ENCODE assay signal across 12 cellular contexts in the genomic region with DNA sequence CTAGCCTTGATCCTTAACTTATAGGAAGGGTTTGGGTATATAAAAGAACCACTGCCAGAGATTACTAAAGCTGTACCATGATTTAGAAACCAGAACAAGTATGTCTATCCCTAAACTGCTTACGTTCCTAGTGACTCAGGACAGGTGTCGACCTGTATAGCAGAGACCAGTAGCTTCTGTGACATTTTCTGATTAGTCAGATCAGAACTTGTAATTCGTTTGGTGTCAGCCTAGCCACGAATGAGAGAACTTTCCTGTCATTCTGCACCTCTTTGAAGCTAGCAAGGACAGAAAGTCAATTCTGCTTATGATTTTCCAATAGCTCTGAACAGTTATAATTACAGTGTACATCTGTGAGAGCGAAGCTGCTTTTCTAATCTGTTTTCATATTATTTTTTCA. TPM values are rescaled to one million over a fixed set of nuclear protein-coding genes. Genes with fewer than 3 reads are reported as not detected.
DNase-seq lines count a peak whose midpoint lies in the region; ATAC-seq and TF ChIP-seq lines count a peak whose summit lies in the region.
"Had no signal": no experiment of that assay in that cellular context is flagged by ENCODE, and none has a peak within 500 bp of the region (broad histone marks: within the 10 kb centered on the region; RNA-seq: fewer than 3 reads in every experiment).

No MANE protein-coding gene starts in this region.

- no peak overlapping the region for H3K27ac ChIP-seq in right lobe of liver

- peaks cover 36% of the 10 kb centered on the region for H3K4me1 Mint-ChIP-seq in activated naive CD4-positive, alpha-beta T cell treated with anti-CD3 and anti-CD28 coated beads, Interleukin-2, amount 10 ng/mL, durations not matched to agents 7 days and 5 days
- peaks cover 9 to 21% (median 9%) of the 10 kb centered on the region in 3 donors for H3K4me1 Mint-ChIP-seq in T-cell
- peaks cover 29% of the 10 kb centered on the region for H3K4me1 Mint-ChIP-seq in stimulated activated naive CD8-positive, alpha-beta T cell treated with anti-CD3 and anti-CD28 coated beads, Interleukin-15, amount 100 ng/mL, for 72 hours

- H3K27me3 Mint-ChIP-seq in activated naive CD4-positive, alpha-beta T cell treated with anti-CD3 and anti-CD28 coated beads, Interleukin-2, amount 10 ng/mL, durations not matched to agents 7 days and 5 days = no peaks in the 10 kb centered on the region
- no peaks in the 10 kb centered on the region for H3K27me3 Mint-ChIP-seq in T-cell
- no peaks in the 10 kb centered on the region for H3K27me3 Mint-ChIP-seq in stimulated activated naive CD8-positive, alpha-beta T cell treated with anti-CD3 and anti-CD28 coated beads, Interleukin-15, amount 100 ng/mL, for 72 hours

- TF ChIP-seq POLR2A in right lobe of liver (IDR thresholded peaks at IDR 0.05) = no peak

- intact Hi-C loops in right lobe of liver (cut with DNase I) = no loop called here

- 45% methylated on average over 5 of the region's 5 CpGs for WGBS in right lobe of liver (ENCODE audit: insufficient coverage, low coverage, low lambda C conversion rate, missing lambda C conversion rate)

- H3K9me3 Mint-ChIP-seq in activated naive CD4-positive, alpha-beta T cell treated with anti-CD3 and anti-CD28 coated beads, Interleukin-2, amount 10 ng/mL, durations not matched to agents 7 days and 5 days = peaks cover 2% of the 10 kb centered on the region
- H3K9me3 Mint-ChIP-seq in T-cell = no peaks in the 10 kb centered on the region
- peaks cover 0 to 4% of the 10 kb centered on the region in 2 donors for H3K9me3 Mint-ChIP-seq in stimulated activated naive CD8-positive, alpha-beta T cell treated with anti-CD3 and anti-CD28 coated beads, Interleukin-15, amount 100 ng/mL, for 72 hours

- no peak overlapping the region for H3K4me3 ChIP-seq in right lobe of liver

- peaks cover 5% of the 10 kb centered on the region for H3K36me3 Mint-ChIP-seq in activated naive CD4-positive, alpha-beta T cell treated with anti-CD3 and anti-CD28 coated beads, Interleukin-2, amount 10 ng/mL, durations not matched to agents 7 days and 5 days
- H3K36me3 Mint-ChIP-seq in T-cell = no peaks in the 10 kb centered on the region

- DNase-seq in activated naive CD4-positive, alpha-beta T cell treated with anti-CD3 and anti-CD28 coated beads, Interleukin-2, amount 10 ng/mL, durations not matched to agents 7 days and 5 days = no peak
- DNase-seq in activated naive CD4-positive, alpha-beta T cell treated with Interleukin-2 at 50 U/mL for 16 hours = no peak
- DNase-seq in T-cell (no peak), cerebellar nuclear complex (lab: John Stamatoyannopoulos, UW) (no peak), DMS153 (lab: John Stamatoyannopoulos, UW) (no peak), right lobe of liver (no peak)
- peak; percentile 23 to 65 for DNase-seq in stimulated activated naive CD8-positive, alpha-beta T cell treated with anti-CD3 and anti-CD28 coated beads, Interleukin-15, amount 100 ng/mL, for 72 hours
- DNase-seq: activated gamma-delta T cell, retina had no signal

- CTCF ChIA-PET in activated naive CD4-positive, alpha-beta T cell treated with anti-CD3 and anti-CD28 coated beads, Interleukin-2, amount 10 ng/mL, durations not matched to agents 7 days and 5 days (lab: Charles Lee) = interaction anchor here (0.9 to 4.1 kb wide), 5 partner anchors 10 to 406 kb away, joined by 3 to 27 read pairs (median 3); a partner anchor contains a TSS
- CTCF ChIA-PET in T-cell (lab: Charles Lee) = no interaction called here

- ATAC-seq in HG02610 (IDR thresholded peaks at IDR 0.05; ENCODE audit: unreplicated experiment) (peak; percentile 96), T-cell (replicated peaks in 1 of 4) (peak in 3 of 4 experiments; percentile 36 to 46 (median 42)), right lobe of liver (no peak)
- peak; percentile 99 for ATAC-seq in stimulated activated naive CD8-positive, alpha-beta T cell treated with anti-CD3 and anti-CD28 coated beads, Interleukin-15, amount 100 ng/mL, for 72 hours

- no peak overlapping the region for H3K4me3 Mint-ChIP-seq in activated naive CD4-positive, alpha-beta T cell treated with anti-CD3 and anti-CD28 coated beads, Interleukin-2, amount 10 ng/mL, durations not matched to agents 7 days and 5 days
- no peak overlapping the region for H3K4me3 Mint-ChIP-seq in T-cell
- peak overlapping the region in 1 of 2 donors; percentile 28 for H3K4me3 Mint-ChIP-seq in stimulated activated naive CD8-positive, alpha-beta T cell treated with anti-CD3 and anti-CD28 coated beads, Interleukin-15, amount 100 ng/mL, for 72 hours

- H3K9me3 ChIP-seq in right lobe of liver = no peaks in the 10 kb centered on the region

- peak overlapping the region; percentile 72 for H3K27ac Mint-ChIP-seq in activated naive CD4-positive, alpha-beta T cell treated with anti-CD3 and anti-CD28 coated beads, Interleukin-2, amount 10 ng/mL, durations not matched to agents 7 days and 5 days
- H3K27ac Mint-ChIP-seq in T-cell = peak overlapping the region in 1 of 2 donors; percentile 12
- no peak overlapping the region for H3K27ac Mint-ChIP-seq in stimulated activated naive CD8-positive, alpha-beta T cell treated with anti-CD3 and anti-CD28 coated beads, Interleukin-15, amount 100 ng/mL, for 72 hours

- POLR2A ChIA-PET in T-cell (lab: Charles Lee) = no interaction called here

- no peak for TF ChIP-seq CTCF in right lobe of liver (IDR thresholded peaks at IDR 0.05)

- H3K36me3 ChIP-seq in right lobe of liver = no peaks in the 10 kb centered on the region

- no peaks in the 10 kb centered on the region for H3K4me1 ChIP-seq in right lobe of liver

- no peaks in the 10 kb centered on the region for H3K27me3 ChIP-seq in right lobe of liver

RNA-seq across cellular contexts. Expression of a gene that starts 39.5 kb away (rescaled TPM):
- total RNA-seq in T-cell (not detected), right lobe of liver (not detected)
- total RNA-seq: frontal cortex, OCI-LY7 had no signal

Comparison
In these comparisons a context has a peak if more than half of its experiments do, and no peak if none do; other contexts are left out.
1. DNase-seq: peak in stimulated activated naive CD8-positive, alpha-beta T cell treated with anti-CD3 and anti-CD28 coated beads, Interleukin-15, amount 100 ng/mL, for 72 hours (2 of 2); none in activated naive CD4-positive, alpha-beta T cell treated with anti-CD3 and anti-CD28 coated beads, Interleukin-2, amount 10 ng/mL, durations not matched to agents 7 days and 5 days (single experiment), activated naive CD4-positive, alpha-beta T cell treated with Interleukin-2 at 50 U/mL for 16 hours (single experiment), T-cell (0 of 34), cerebellar nuclear complex (0 of 2), DMS153 (single experiment) and right lobe of liver (0 of 3).
2. ATAC-seq: peak in HG02610 (single experiment), T-cell (3 of 4) and stimulated activated naive CD8-positive, alpha-beta T cell treated with anti-CD3 and anti-CD28 coated beads, Interleukin-15, amount 100 ng/mL, for 72 hours (single experiment); none in right lobe of liver (0 of 4).